ENCODE assay signal across 8 cellular contexts in the genomic region with DNA sequence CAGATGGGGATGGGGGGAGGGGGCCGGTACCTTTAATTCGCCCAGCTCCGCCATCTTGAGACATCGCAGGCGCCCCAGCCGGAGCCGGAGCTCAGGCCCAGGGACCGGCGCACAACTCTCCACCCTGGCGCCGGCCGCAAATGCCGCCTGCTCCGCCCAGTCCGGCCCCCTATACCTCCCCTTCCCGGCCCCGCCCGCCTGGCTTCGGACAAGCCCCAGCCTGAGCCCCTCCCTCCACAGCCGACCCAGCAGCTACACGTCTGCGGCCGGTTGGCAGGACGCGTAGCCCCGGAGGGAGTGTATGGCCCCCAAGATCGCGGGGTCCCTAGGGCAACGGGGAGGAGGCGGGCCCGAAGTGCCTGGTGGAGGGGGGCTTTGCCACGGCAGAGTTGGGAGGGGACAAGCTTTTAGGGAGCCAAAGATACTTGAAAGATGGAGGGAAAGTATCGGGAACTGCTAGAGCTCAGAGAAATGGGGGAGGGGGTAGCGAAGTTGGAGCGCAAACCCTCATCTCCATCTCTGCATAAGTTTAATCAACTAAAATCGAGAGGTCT.
DNase-seq lines count a peak whose midpoint lies in the region; ATAC-seq and TF ChIP-seq lines count a peak whose summit lies in the region.

A gene (minus strand): TSS at position 145 of the 554 bp plus-strand sequence. CDS start 91 bp downstream, at position 54.

- H3K27ac ChIP-seq in layer of hippocampus (ENCODE audit: low read depth, low read length), result peak within 1 kb of the TSS; percentile 85

- peak; percentile 82 for ATAC-seq in HG03432 (IDR thresholded peaks at IDR 0.05; ENCODE audit: unreplicated experiment)

- no peak for TF ChIP-seq CTCF in choroid plexus epithelial cell (conservative IDR thresholded peaks at IDR 0.05; ENCODE audit: low read depth, low read length)

- peak; percentile 95 for DNase-seq in Ammon's horn (ENCODE audit: low spot score)
- DNase-seq in NCI-H510A (lab: John Stamatoyannopoulos, UW), result peak; percentile 91
- peak; percentile 75 to 76 for DNase-seq in activated CD4-positive, alpha-beta T cell treated with anti-CD3 and anti-CD28 coated beads for 4 hours
- DNase-seq in choroid plexus epithelial cell (ENCODE audit: low read depth), result peak; percentile 97
- peak in 3 of 4 experiments; percentile 64 to 87 (median 72) for DNase-seq in stimulated activated CD4-positive, alpha-beta T cell treated with anti-CD3 and anti-CD28 coated beads, Interleukin-1b, Interleukin-23, amount 100 ng/mL, for 24 hours (ENCODE audit: low read depth in 4 of 4, low spot score in 1 of 4)

- peak; percentile 52 for TF ChIP-seq POLR2A in GM19193 (IDR thresholded peaks at IDR 0.05; ENCODE audit: extremely low read depth, insufficient read depth, insufficient read length)

- H3K4me3 ChIP-seq in choroid plexus epithelial cell (ENCODE audit: low read depth, low read length), result peak within 1 kb of the TSS; percentile 94

- H3K27me3 ChIP-seq in layer of hippocampus (ENCODE audit: control insufficient read depth, insufficient read depth, low read length), result no peaks in the 10 kb centered on the region

Comparison
In these comparisons a context has a peak if more than half of its experiments do, and no peak if none do; other contexts are left out.
1. Peak in every context shown above with its lines: DNase-seq, ATAC-seq, H3K4me3 ChIP-seq and H3K27ac ChIP-seq.